32 cellular contexts compared by ENCODE assay signal in genomic region chr16:55691771-55692170, GRCh38. TPM values are rescaled to one million over a fixed set of nuclear protein-coding genes. Genes with fewer than 3 reads are reported as not detected.
"Had no signal": no experiment of that assay in that cellular context is flagged by ENCODE, and none has a peak within 500 bp of the region (broad histone marks: within the 10 kb centered on the region; RNA-seq: fewer than 3 reads in every experiment).

No MANE protein-coding gene starts in this region.

- H3K27ac ChIP-seq: colonic mucosa, coronary artery, dorsolateral prefrontal cortex, epithelial cell of prostate, esophagus muscularis mucosa, esophagus squamous epithelium, foreskin keratinocyte, gastrocnemius medialis, gastroesophageal sphincter, heart left ventricle, heart right ventricle had no signal

- FAIRE-seq: colon, endometrium, endothelial cell of umbilical vein, frontal cortex had no signal

- H3K4me1 ChIP-seq: colonic mucosa, esophagus muscularis mucosa, esophagus squamous epithelium, foreskin keratinocyte, gastrocnemius medialis, gastroesophageal sphincter, heart left ventricle, heart right ventricle had no signal

- DNase-seq: colonic mucosa; cortex of kidney; dermis blood vessel endothelial cell; dorsolateral prefrontal cortex; effector CD4-positive, alpha-beta T cell; effector CD8-positive, alpha-beta T cell; effector memory CD4-positive, alpha-beta T cell; effector memory CD8-positive, alpha-beta T cell; endodermal cell; erythroblast; esophagus squamous epithelium; foreskin fibroblast; foreskin keratinocyte; foreskin melanocyte; gastrocnemius medialis; glutamatergic neuron; head of caudate nucleus; heart left ventricle; heart right ventricle had no signal

- H3K36me3 ChIP-seq: colonic mucosa, esophagus muscularis mucosa, esophagus squamous epithelium, gastrocnemius medialis, gastroesophageal sphincter, heart left ventricle, heart right ventricle had no signal

- H3K27me3 ChIP-seq: colonic mucosa, esophagus muscularis mucosa, gastrocnemius medialis, gastroesophageal sphincter had no signal

- H3K4me3 ChIP-seq: colonic mucosa, coronary artery, dorsolateral prefrontal cortex, esophagus muscularis mucosa, esophagus squamous epithelium, gastrocnemius medialis, gastroesophageal sphincter, heart left ventricle, heart right ventricle had no signal

- H3K9me3 ChIP-seq: colonic mucosa, esophagus squamous epithelium, gastrocnemius medialis, gastroesophageal sphincter, heart left ventricle, heart right ventricle had no signal

- ATAC-seq: effector memory CD8-positive, alpha-beta T cell; esophagus mucosa; foreskin keratinocyte; gastrocnemius medialis; gastroesophageal sphincter; heart left ventricle; heart right ventricle had no signal

RNA-seq across cellular contexts. Expression of gene SLC6A2, which starts 36.0 kb away (rescaled TPM):
- total RNA-seq: dermis blood vessel endothelial cell, endothelial cell of umbilical vein, epithelial cell of proximal tubule, esophagus mucosa, fibroblast of lung, fibroblast of villous mesenchyme, gastrocnemius medialis, glomerular endothelial cell had no signal
- polyA plus RNA-seq: endothelial cell of umbilical vein, fibroblast of lung, foreskin keratinocyte, heart left ventricle, heart right ventricle had no signal
